In the genomic region with DNA sequence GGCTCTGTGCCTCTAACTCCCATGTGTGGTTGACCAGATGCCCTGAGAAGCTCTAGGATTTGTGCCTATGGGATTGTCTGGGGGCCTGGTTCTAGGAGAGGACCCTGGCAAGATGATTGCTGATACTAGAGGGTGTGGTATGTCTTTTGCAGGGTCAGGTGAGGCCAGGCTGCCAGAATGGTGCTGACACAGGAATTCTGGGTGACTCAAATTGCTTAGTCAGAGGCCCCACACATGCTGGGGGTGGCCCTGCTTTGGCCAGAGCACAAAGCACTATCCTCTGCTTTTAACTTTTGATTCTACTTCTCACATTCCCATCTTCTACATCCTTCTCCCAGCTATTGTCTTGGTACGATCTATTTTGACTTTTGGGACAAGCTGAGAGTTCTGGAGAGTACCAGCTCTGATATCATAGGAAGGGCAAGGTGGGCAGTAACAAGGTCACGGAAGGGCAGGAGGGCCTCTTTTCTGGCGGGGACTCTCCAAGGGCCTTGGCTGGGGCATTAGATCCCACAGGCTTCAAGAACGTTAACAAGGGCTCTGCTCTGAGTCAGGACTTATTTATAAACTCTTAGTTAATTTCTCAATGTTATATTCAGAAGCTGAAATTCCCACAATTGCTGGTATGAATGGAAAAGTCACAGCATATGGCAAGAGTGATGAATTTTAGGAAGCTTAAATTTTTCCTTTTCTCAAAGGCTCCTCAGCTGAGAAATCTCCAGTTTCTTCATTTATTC, we compare ENCODE assay signal across 1 cellular context.
TF ChIP-seq lines count a peak whose summit lies in the region.

No MANE protein-coding gene starts in this region.

TF ChIP-seq in K562, 482 proteins besides CTCF, POLR2A, EP300 and RAD21 (continued from another document):
- TF ChIP-seq, protein P1, sequence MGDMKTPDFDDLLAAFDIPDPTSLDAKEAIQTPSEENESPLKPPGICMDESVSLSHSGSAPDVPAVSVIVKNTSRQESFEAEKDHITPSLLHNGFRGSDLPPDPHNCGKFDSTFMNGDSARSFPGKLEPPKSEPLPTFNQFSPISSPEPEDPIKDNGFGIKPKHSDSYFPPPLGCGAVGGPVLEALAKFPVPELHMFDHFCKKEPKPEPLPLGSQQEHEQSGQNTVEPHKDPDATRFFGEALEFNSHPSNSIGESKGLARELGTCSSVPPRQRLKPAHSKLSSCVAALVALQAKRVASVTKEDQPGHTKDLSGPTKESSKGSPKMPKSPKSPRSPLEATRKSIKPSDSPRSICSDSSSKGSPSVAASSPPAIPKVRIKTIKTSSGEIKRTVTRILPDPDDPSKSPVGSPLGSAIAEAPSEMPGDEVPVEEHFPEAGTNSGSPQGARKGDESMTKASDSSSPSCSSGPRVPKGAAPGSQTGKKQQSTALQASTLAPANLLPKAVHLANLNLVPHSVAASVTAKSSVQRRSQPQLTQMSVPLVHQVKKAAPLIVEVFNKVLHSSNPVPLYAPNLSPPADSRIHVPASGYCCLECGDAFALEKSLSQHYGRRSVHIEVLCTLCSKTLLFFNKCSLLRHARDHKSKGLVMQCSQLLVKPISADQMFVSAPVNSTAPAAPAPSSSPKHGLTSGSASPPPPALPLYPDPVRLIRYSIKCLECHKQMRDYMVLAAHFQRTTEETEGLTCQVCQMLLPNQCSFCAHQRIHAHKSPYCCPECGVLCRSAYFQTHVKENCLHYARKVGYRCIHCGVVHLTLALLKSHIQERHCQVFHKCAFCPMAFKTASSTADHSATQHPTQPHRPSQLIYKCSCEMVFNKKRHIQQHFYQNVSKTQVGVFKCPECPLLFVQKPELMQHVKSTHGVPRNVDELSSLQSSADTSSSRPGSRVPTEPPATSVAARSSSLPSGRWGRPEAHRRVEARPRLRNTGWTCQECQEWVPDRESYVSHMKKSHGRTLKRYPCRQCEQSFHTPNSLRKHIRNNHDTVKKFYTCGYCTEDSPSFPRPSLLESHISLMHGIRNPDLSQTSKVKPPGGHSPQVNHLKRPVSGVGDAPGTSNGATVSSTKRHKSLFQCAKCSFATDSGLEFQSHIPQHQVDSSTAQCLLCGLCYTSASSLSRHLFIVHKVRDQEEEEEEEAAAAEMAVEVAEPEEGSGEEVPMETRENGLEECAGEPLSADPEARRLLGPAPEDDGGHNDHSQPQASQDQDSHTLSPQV (IDR thresholded peaks at IDR 0.05), result 0 out of 2 replicates have a peak, but pooled peaks have one; percentile 13
